Comparison of ENCODE assay signal across 12 cellular contexts in genomic region chr21:26388731-26389231, GRCh38.
A peak's percentile ranks its signal among the peaks of the same experiment; 100 is the strongest.
DNase-seq lines count a peak whose midpoint lies in the region; ATAC-seq and TF ChIP-seq lines count a peak whose summit lies in the region.
"Had no signal": no experiment of that assay in that cellular context is flagged by ENCODE, and none has a peak within 500 bp of the region (broad histone marks: within the 10 kb centered on the region; RNA-seq: fewer than 3 reads in every experiment).

No MANE protein-coding gene starts in this region.

- no peaks in the 10 kb centered on the region for H3K9me3 Mint-ChIP-seq in osteocyte (ENCODE audit: unreplicated experiment)
- H3K9me3 Mint-ChIP-seq: activated naive CD4-positive, alpha-beta T cell treated with anti-CD3 and anti-CD28 coated beads for 36 hours had no signal

- no peak overlapping the region for H3K4me3 Mint-ChIP-seq in osteocyte (ENCODE audit: unreplicated experiment)
- H3K4me3 Mint-ChIP-seq: activated naive CD4-positive, alpha-beta T cell treated with anti-CD3 and anti-CD28 coated beads for 36 hours; naive B cell had no signal

- H3K27ac ChIP-seq in epithelial cell of prostate, result peak overlapping the region; percentile 93

- H3K36me3 Mint-ChIP-seq in osteocyte (ENCODE audit: unreplicated experiment), result no peaks in the 10 kb centered on the region
- H3K36me3 Mint-ChIP-seq: naive B cell had no signal

- TF ChIP-seq CTCF in osteocyte (IDR thresholded peaks at IDR 0.05) (no peak), GM13977 (IDR thresholded peaks at IDR 0.05; ENCODE audit: extremely low read depth, insufficient read depth, missing control alignments) (no peak)

- no peaks in the 10 kb centered on the region for H3K27me3 Mint-ChIP-seq in osteocyte (ENCODE audit: unreplicated experiment)
- H3K27me3 Mint-ChIP-seq: naive B cell had no signal

- peak; percentile 8 for DNase-seq in G401 (ENCODE audit: low spot score)
- peak; percentile 34 for DNase-seq in RKO (ENCODE audit: low spot score)
- peak; percentile 48 for DNase-seq in epithelial cell of prostate (ENCODE audit: low read depth, low spot score)
- DNase-seq in osteocyte (ENCODE audit: extremely low spot score, unreplicated experiment), result no peak
- no peak for DNase-seq in CD1c-positive myeloid dendritic cell (ENCODE audit: extremely low spot score)
- DNase-seq in GM13977 (ENCODE audit: low spot score), result no peak
- DNase-seq: activated naive CD4-positive, alpha-beta T cell treated with anti-CD3 and anti-CD28 coated beads for 36 hours; H7; naive B cell; NCI-H446 had no signal

- H3K27ac Mint-ChIP-seq in osteocyte (ENCODE audit: unreplicated experiment), result peak overlapping the region; percentile 89
- H3K27ac Mint-ChIP-seq: activated naive CD4-positive, alpha-beta T cell treated with anti-CD3 and anti-CD28 coated beads for 36 hours had no signal

- peaks cover 38% of the 10 kb centered on the region for H3K4me1 Mint-ChIP-seq in osteocyte (ENCODE audit: unreplicated experiment)

- ATAC-seq in GM19463 (IDR thresholded peaks at IDR 0.05; ENCODE audit: unreplicated experiment), result no peak
- no peak for ATAC-seq in HG02981 (IDR thresholded peaks at IDR 0.05; ENCODE audit: unreplicated experiment)

- in situ Hi-C loops in G401 (cut with HindIII; ENCODE audit: low sequenced_read_pairs) (no loop called here), GM13977 (cut with MboI; ENCODE audit: low pct_unique_long_range_greater_than_20kb, low sequenced_read_pairs, unreplicated experiment) (no loop called here)

Comparison
In these comparisons a context has a peak if more than half of its experiments do, and no peak if none do; other contexts are left out.
1. DNase-seq: peak in G401 (single experiment), RKO (single experiment) and epithelial cell of prostate (single experiment); none in osteocyte (single experiment), CD1c-positive myeloid dendritic cell (single experiment) and GM13977 (single experiment).